27 cellular contexts compared by ENCODE assay signal in genomic region chr21:40924641-40925040, GRCh38.
"Had no signal": no experiment of that assay in that cellular context is flagged by ENCODE, and none has a peak within 500 bp of the region (broad histone marks: within the 10 kb centered on the region; RNA-seq: fewer than 3 reads in every experiment).

No MANE protein-coding gene starts in this region.

- H3K36me3 Mint-ChIP-seq: stimulated activated memory B cell treated with anti-CD40 and anti-IgM and Interleukin-4, amounts not matched to agents 10 μg/mL and 1 μg/mL and 100 μg/mL, for 72 hours; type B pancreatic cell had no signal

- H3K4me3 Mint-ChIP-seq: naive thymus-derived CD4-positive, alpha-beta T cell; natural killer cell treated with Interleukin-12 subunit alpha and Interleukin-12 subunit beta and Interleukin-15 and Interleukin-18, amount 100 ng/mL, for 72 hours; stimulated activated memory B cell treated with anti-CD40 and anti-IgM and Interleukin-4, amounts not matched to agents 10 μg/mL and 1 μg/mL and 100 μg/mL, for 72 hours; stimulated activated naive CD8-positive, alpha-beta T cell treated with anti-CD3 and anti-CD28 coated beads, Interleukin-15, amount 100 ng/mL, for 72 hours; type B pancreatic cell had no signal

- H3K27ac ChIP-seq: hepatocyte, left ventricle myocardium inferior, pancreas, prostate gland, skin epidermis, tibial nerve, uterus had no signal

- H3K4me1 Mint-ChIP-seq: naive thymus-derived CD4-positive, alpha-beta T cell; stimulated activated memory B cell treated with anti-CD40 and anti-IgM and Interleukin-4, amounts not matched to agents 10 μg/mL and 1 μg/mL and 100 μg/mL, for 72 hours; stimulated activated naive CD8-positive, alpha-beta T cell treated with anti-CD3 and anti-CD28 coated beads, Interleukin-15, amount 100 ng/mL, for 72 hours had no signal

- H3K36me3 ChIP-seq: left ventricle myocardium inferior, pancreas, prostate gland, tibial nerve, uterus had no signal

- H3K9me3 ChIP-seq: pancreas, prostate gland, uterus had no signal

- H3K4me2 ChIP-seq: hepatocyte had no signal

- H2AFZ ChIP-seq: hepatocyte had no signal

- H3K4me3 ChIP-seq: hepatocyte, left ventricle myocardium inferior, lung, mucosa of descending colon, pancreas, prostate gland, skin epidermis, tibial nerve, uterus had no signal

- ATAC-seq: mucosa of descending colon; naive thymus-derived CD4-positive, alpha-beta T cell; natural killer cell treated with Interleukin-12 subunit alpha and Interleukin-12 subunit beta and Interleukin-15 and Interleukin-18, amount 100 ng/mL, for 72 hours; pancreas; right cardiac atrium; sciatic nerve; stimulated activated memory B cell treated with anti-CD40 and anti-IgM and Interleukin-4, amounts not matched to agents 10 μg/mL and 1 μg/mL and 100 μg/mL, for 72 hours; stimulated activated naive CD8-positive, alpha-beta T cell treated with anti-CD3 and anti-CD28 coated beads, Interleukin-15, amount 100 ng/mL, for 72 hours had no signal

- DNase-seq: islet precursor cell; left ventricle myocardium inferior; midbrain; mucosa of descending colon; naive thymus-derived CD4-positive, alpha-beta T cell; nucleus accumbens; pancreas; posterior cingulate gyrus; retina; right cardiac atrium; stimulated activated CD4-positive, alpha-beta T cell treated with anti-CD3 and anti-CD28 coated beads, Interleukin-1b, Interleukin-23, amount 100 ng/mL, for 48 hours; stimulated activated CD4-positive, alpha-beta T cell treated with anti-CD3 and anti-CD28 coated beads, Interleukin-2, amount 100 ng/mL, for 48 hours; stimulated activated CD4-positive, alpha-beta T cell treated with anti-CD3 and anti-CD28 coated beads, Interleukin-4, amount 100 ng/mL, for 4 hours; stimulated activated CD8-positive, alpha-beta memory T cell treated with anti-CD3 and anti-CD28 coated beads, Interleukin-4, amount 100 ng/mL, for 48 hours; stimulated activated naive CD4-positive, alpha-beta T cell treated with Interleukin-2 at 50 U/mL for 16 hours; stimulated activated naive CD8-positive, alpha-beta T cell treated with anti-CD3 and anti-CD28 coated beads, Interleukin-15, amount 100 ng/mL, for 72 hours; substantia nigra; uterus had no signal

- H3K27ac Mint-ChIP-seq: naive thymus-derived CD4-positive, alpha-beta T cell; natural killer cell treated with Interleukin-12 subunit alpha and Interleukin-12 subunit beta and Interleukin-15 and Interleukin-18, amount 100 ng/mL, for 72 hours; stimulated activated memory B cell treated with anti-CD40 and anti-IgM and Interleukin-4, amounts not matched to agents 10 μg/mL and 1 μg/mL and 100 μg/mL, for 72 hours; stimulated activated naive CD8-positive, alpha-beta T cell treated with anti-CD3 and anti-CD28 coated beads, Interleukin-15, amount 100 ng/mL, for 72 hours; type B pancreatic cell had no signal

- H3K4me1 ChIP-seq: left ventricle myocardium inferior, pancreas, prostate gland, tibial nerve, uterus had no signal

- H3K27me3 Mint-ChIP-seq: natural killer cell treated with Interleukin-12 subunit alpha and Interleukin-12 subunit beta and Interleukin-15 and Interleukin-18, amount 100 ng/mL, for 72 hours; stimulated activated memory B cell treated with anti-CD40 and anti-IgM and Interleukin-4, amounts not matched to agents 10 μg/mL and 1 μg/mL and 100 μg/mL, for 72 hours; stimulated activated naive CD8-positive, alpha-beta T cell treated with anti-CD3 and anti-CD28 coated beads, Interleukin-15, amount 100 ng/mL, for 72 hours; type B pancreatic cell had no signal

- FAIRE-seq: pancreas had no signal

- H3K27me3 ChIP-seq: hepatocyte, tibial nerve, uterus had no signal

- H3K79me2 ChIP-seq: hepatocyte had no signal
